Comparison of ENCODE assay signal across 11 cellular contexts in genomic region chr13:104111031-104111430, GRCh38.
DNase-seq lines count a peak whose midpoint lies in the region; TF ChIP-seq lines count a peak whose summit lies in the region.
"Had no signal": no experiment of that assay in that cellular context is flagged by ENCODE, and none has a peak within 500 bp of the region (broad histone marks: within the 10 kb centered on the region; RNA-seq: fewer than 3 reads in every experiment).

No MANE protein-coding gene starts in this region.

- TF ChIP-seq CTCF in choroid plexus epithelial cell (conservative IDR thresholded peaks at IDR 0.05; ENCODE audit: low read depth, low read length) (no peak), progenitor cell of endocrine pancreas (IDR thresholded peaks at IDR 0.05; ENCODE audit: unreplicated experiment) (no peak)

- H3K9me3 Mint-ChIP-seq in progenitor cell of endocrine pancreas (ENCODE audit: low read depth), result peaks cover 17% of the 10 kb centered on the region

- no peak overlapping the region for H3K27ac Mint-ChIP-seq in progenitor cell of endocrine pancreas
- H3K27ac Mint-ChIP-seq: CD4-positive, alpha-beta T cell had no signal

- DNase-seq in choroid plexus epithelial cell (ENCODE audit: low read depth) (peak; percentile 22), fibroblast of peridontal ligament (ENCODE audit: extremely low read depth) (peak; percentile 38), renal cortical epithelial cell (ENCODE audit: low read depth) (peak; percentile 19), progenitor cell of endocrine pancreas (ENCODE audit: low spot score, unreplicated experiment) (no peak), foreskin melanocyte (no peak)
- no peak for DNase-seq in effector CD4-positive, alpha-beta T cell
- DNase-seq: ACHN; Caco-2; CD4-positive, alpha-beta T cell; GM23248 had no signal

- H3K4me3 ChIP-seq in choroid plexus epithelial cell (ENCODE audit: low read depth, low read length), result no peak overlapping the region
- H3K4me3 ChIP-seq: GM23248, HAP-1 had no signal

- H3K36me3 Mint-ChIP-seq in progenitor cell of endocrine pancreas (ENCODE audit: insufficient read depth), result peaks cover 8% of the 10 kb centered on the region

- peaks cover 10% of the 10 kb centered on the region for H3K4me1 Mint-ChIP-seq in progenitor cell of endocrine pancreas (ENCODE audit: low read depth)

- H3K27me3 Mint-ChIP-seq in progenitor cell of endocrine pancreas, result no peaks in the 10 kb centered on the region
- H3K27me3 Mint-ChIP-seq: CD4-positive, alpha-beta T cell had no signal

- no peak overlapping the region for H3K4me3 Mint-ChIP-seq in progenitor cell of endocrine pancreas (ENCODE audit: low read depth)
- H3K4me3 Mint-ChIP-seq: CD4-positive, alpha-beta T cell had no signal

Comparison
In these comparisons a context has a peak if more than half of its experiments do, and no peak if none do; other contexts are left out.
1. DNase-seq: peak in choroid plexus epithelial cell (single experiment), fibroblast of peridontal ligament (single experiment) and renal cortical epithelial cell (single experiment); none in progenitor cell of endocrine pancreas (single experiment), effector CD4-positive, alpha-beta T cell (single experiment) and foreskin melanocyte (single experiment).